ENCODE assay signal across 9 cellular contexts in genomic region chr19:42286349-42287016, GRCh38. TPM values are rescaled to one million over a fixed set of nuclear protein-coding genes. Genes with fewer than 3 reads are reported as not detected.
DNase-seq lines count a peak whose midpoint lies in the region; ATAC-seq and TF ChIP-seq lines count a peak whose summit lies in the region.
"Had no signal": no experiment of that assay in that cellular context is flagged by ENCODE, and none has a peak within 500 bp of the region (broad histone marks: within the 10 kb centered on the region; RNA-seq: fewer than 3 reads in every experiment).

No MANE protein-coding gene starts in this region.

- no peak for DNase-seq in DND-41
- DNase-seq in Peyer's patch: no peak
- peak; percentile 42 to 52 for DNase-seq in fibroblast of lung (ENCODE audit: low read depth in 2 of 2)
- DNase-seq in superior temporal gyrus (ENCODE audit: extremely low spot score): no peak
- DNase-seq in foreskin keratinocyte: no peak
- DNase-seq in GM19240 (ENCODE audit: insufficient read length, low spot score): no peak
- DNase-seq: NCI-H2171 treated with DMSO at 0.1 percent for 48 hours had no signal

- H3K4me1 ChIP-seq in DND-41 (ENCODE audit: insufficient read depth, low read length) (peaks cover 40% of the 10 kb centered on the region), Peyer's patch (peaks cover 6 to 53% (median 31%) of the 10 kb centered on the region in 4 donors), fibroblast of lung (ENCODE audit: control insufficient read depth, extremely low read depth, insufficient read depth, low read length) (peaks cover 35% of the 10 kb centered on the region), rectal smooth muscle tissue (ENCODE audit: control insufficient read depth, insufficient read depth, low read length) (peaks cover 33% of the 10 kb centered on the region), foreskin keratinocyte (peaks cover 5% of the 10 kb centered on the region)

- ATAC-seq in DND-41 (ENCODE audit: insufficient read depth, low read depth): no peak
- no peak for ATAC-seq in foreskin keratinocyte
- no peak for ATAC-seq in GM21528 (IDR thresholded peaks at IDR 0.05; ENCODE audit: low FRiP score, unreplicated experiment)

- no peak overlapping the region for H2AFZ ChIP-seq in DND-41 (ENCODE audit: low read depth, low read length)
- H2AFZ ChIP-seq in fibroblast of lung (ENCODE audit: low read length): no peak overlapping the region

- peaks cover 48% of the 10 kb centered on the region for H4K20me1 ChIP-seq in DND-41 (ENCODE audit: insufficient read depth, low read length)
- H4K20me1 ChIP-seq in fibroblast of lung (ENCODE audit: control insufficient read depth, extremely low read depth, insufficient read depth, low read length): no peaks in the 10 kb centered on the region

- H3K36me3 ChIP-seq in DND-41 (ENCODE audit: insufficient read depth, low read length): peaks cover 55% of the 10 kb centered on the region
- peaks cover 0 to 49% (median 0%) of the 10 kb centered on the region in 3 donors for H3K36me3 ChIP-seq in Peyer's patch
- H3K36me3 ChIP-seq in fibroblast of lung (ENCODE audit: control insufficient read depth, insufficient read depth, low read length): peaks cover 36% of the 10 kb centered on the region
- H3K36me3 ChIP-seq in rectal smooth muscle tissue (ENCODE audit: control insufficient read depth, insufficient read depth, low read length): peaks cover 33% of the 10 kb centered on the region

- TF ChIP-seq CTCF in DND-41 (IDR thresholded peaks at IDR 0.05; ENCODE audit: borderline replicate concordance, extremely low read depth, low read length, poor library complexity, severe bottlenecking) (no peak), Peyer's patch (IDR thresholded peaks at IDR 0.05) (no peak), fibroblast of lung (conservative IDR thresholded peaks at IDR 0.05 in 1 of 2, IDR thresholded peaks at IDR 0.05 in 1 of 2; ENCODE audit: low read depth in 1 of 2, low read length in 2 of 2) (no peak), foreskin keratinocyte (conservative IDR thresholded peaks at IDR 0.05) (no peak)

- H3K27ac ChIP-seq in DND-41 (ENCODE audit: low read length) (peak overlapping the region; percentile 77; the same call in 1 of the 2 replicates), Peyer's patch (peak overlapping the region; percentile 20 to 96 (median 34)), fibroblast of lung (ENCODE audit: insufficient read depth, low read length) (peak overlapping the region; percentile 36), rectal smooth muscle tissue (ENCODE audit: low read depth, low read length) (peak overlapping the region; percentile 77), foreskin keratinocyte (no peak overlapping the region)

- H3K4me2 ChIP-seq in DND-41 (ENCODE audit: insufficient read depth, low read length) (peak overlapping the region; percentile 36; the same call in 1 of the 2 replicates), fibroblast of lung (ENCODE audit: extremely low read depth, insufficient read depth, low read length) (peak overlapping the region; percentile 99)

- H3K9me3 ChIP-seq in DND-41 (ENCODE audit: insufficient read depth, low read length, severe bottlenecking) (no peaks in the 10 kb centered on the region), Peyer's patch (no peaks in the 10 kb centered on the region), fibroblast of lung (ENCODE audit: control insufficient read depth, insufficient read depth, low read depth, low read length) (no peaks in the 10 kb centered on the region)

- H3K4me3 ChIP-seq in DND-41 (ENCODE audit: low read depth in 1 of 2, low read length in 2 of 2): no peak overlapping the region
- H3K4me3 ChIP-seq in Peyer's patch: no peak overlapping the region
- H3K4me3 ChIP-seq in fibroblast of lung (replicated peaks in 1 of 4; ENCODE audit: control extremely low read depth in 1 of 4, insufficient read depth in 1 of 4, low read depth in 3 of 4, low read length in 4 of 4): peak overlapping the region in 2 of 4 experiments; percentile 5 to 80
- H3K4me3 ChIP-seq in rectal smooth muscle tissue (ENCODE audit: low read length): peak overlapping the region; percentile 79

- H3K27me3 ChIP-seq in DND-41 (ENCODE audit: insufficient read depth, low read length, poor library complexity) (no peaks in the 10 kb centered on the region), Peyer's patch (no peaks in the 10 kb centered on the region), fibroblast of lung (ENCODE audit: control insufficient read depth, insufficient read depth, low read length) (no peaks in the 10 kb centered on the region), rectal smooth muscle tissue (ENCODE audit: control insufficient read depth, insufficient read depth, low read length) (no peaks in the 10 kb centered on the region), foreskin keratinocyte (no peaks in the 10 kb centered on the region)

- no peak for TF ChIP-seq POLR2A in Peyer's patch (IDR thresholded peaks at IDR 0.05)

- H3K9ac ChIP-seq in DND-41 (ENCODE audit: low read depth, low read length): peak overlapping the region; percentile 85; the same call in 1 of the 2 replicates
- H3K9ac ChIP-seq in fibroblast of lung (ENCODE audit: insufficient read depth, low read length): no peak overlapping the region
- H3K9ac ChIP-seq in rectal smooth muscle tissue (ENCODE audit: low read length): no peak overlapping the region

- H3K79me2 ChIP-seq in DND-41 (ENCODE audit: insufficient read depth, low read length): peaks cover 30% of the 10 kb centered on the region
- H3K79me2 ChIP-seq in fibroblast of lung (ENCODE audit: control insufficient read depth, insufficient read depth, low read length): peaks cover 32% of the 10 kb centered on the region

RNA-seq across cellular contexts. Expression of gene PRR19, which starts 15.4 kb away (rescaled TPM):
- total RNA-seq in Peyer's patch (1 to 10 TPM in 2 of 4 donors, not detected in 2; 1.1 TPM), fibroblast of lung (0.17 and 0.26 TPM in 2 replicates), foreskin keratinocyte (1.4 and 1.5 TPM in 2 replicates)
- polyA plus RNA-seq in fibroblast of lung (0.39 and 0.54 TPM in 2 replicates), foreskin keratinocyte (2.3 TPM in 2 replicates)
- polyA plus RNA-seq in fibroblast of lung (2012): 1.5 and 1.6 TPM in 2 replicates
- polyA minus RNA-seq in fibroblast of lung (ENCODE audit: low replicate concordance): 0.48 and 4.3 TPM in 2 replicates

RNA-seq across cellular contexts. Expression of gene PAFAH1B3, which starts 15.9 kb away (rescaled TPM):
- total RNA-seq in Peyer's patch: 10 to 100 TPM in 2 of 4 donors, 1 to 10 TPM in 2; 8.6 to 42.1 (median 10.2) TPM
- total RNA-seq in fibroblast of lung: 25.9 and 32.1 TPM in 2 replicates
- polyA plus RNA-seq in fibroblast of lung: 20.1 and 34.1 TPM in 2 replicates
- polyA plus RNA-seq in fibroblast of lung (2012): 25.4 and 52.0 TPM in 2 replicates
- polyA minus RNA-seq in fibroblast of lung (ENCODE audit: low replicate concordance): 79.3 and 108 TPM in 2 replicates
- 71.9 and 82.9 TPM in 2 replicates for total RNA-seq in foreskin keratinocyte
- polyA plus RNA-seq in foreskin keratinocyte: 106 and 121 TPM in 2 replicates

RNA-seq across cellular contexts. Expression of gene CIC, which starts 17.4 kb away (rescaled TPM):
- total RNA-seq in Peyer's patch (10 to 100 TPM; 40.5 to 72.8 (median 67.2) TPM), fibroblast of lung (16.7 and 23.6 TPM in 2 replicates), foreskin keratinocyte (37.4 and 40.7 TPM in 2 replicates)
- polyA plus RNA-seq in fibroblast of lung (8.5 and 14.5 TPM in 2 replicates), foreskin keratinocyte (32.2 and 36.1 TPM in 2 replicates)
- 32.9 and 41.3 TPM in 2 replicates for polyA plus RNA-seq in fibroblast of lung (2012)
- polyA minus RNA-seq in fibroblast of lung (ENCODE audit: low replicate concordance): 36.6 and 51.1 TPM in 2 replicates

RNA-seq across cellular contexts. Expression of gene TMEM145, which starts 26.6 kb away (rescaled TPM):
- total RNA-seq in Peyer's patch: not detected
- total RNA-seq in fibroblast of lung: 0.83 TPM in 1 of 2 replicates, not detected in the other
- 0.05 and 0.20 TPM in 2 replicates for polyA plus RNA-seq in fibroblast of lung
- 0.14 and 0.17 TPM in 2 replicates for polyA plus RNA-seq in fibroblast of lung (2012)
- not detected in 2 replicates for polyA minus RNA-seq in fibroblast of lung (ENCODE audit: low replicate concordance)
- not detected in 2 replicates for total RNA-seq in foreskin keratinocyte
- 0.04 TPM in 1 of 2 replicates, not detected in the other for polyA plus RNA-seq in foreskin keratinocyte

RNA-seq across cellular contexts. Expression of gene ERF, which starts 31.6 kb away (rescaled TPM):
- total RNA-seq in Peyer's patch: 10 to 100 TPM; 13.2 to 85.4 (median 49.3) TPM
- 13.2 and 14.1 TPM in 2 replicates for total RNA-seq in fibroblast of lung
- polyA plus RNA-seq in fibroblast of lung: 35.3 and 36.3 TPM in 2 replicates
- 37.5 and 44.0 TPM in 2 replicates for polyA plus RNA-seq in fibroblast of lung (2012)
- polyA minus RNA-seq in fibroblast of lung (ENCODE audit: low replicate concordance): 36.3 and 46.2 TPM in 2 replicates
- 83.9 and 91.9 TPM in 2 replicates for total RNA-seq in foreskin keratinocyte
- polyA plus RNA-seq in foreskin keratinocyte: 87.6 and 96.7 TPM in 2 replicates

Comparison
In these comparisons a context has a peak if more than half of its experiments do, and no peak if none do; other contexts are left out.
1. DNase-seq: peak in fibroblast of lung (2 of 2); none in DND-41 (single experiment), Peyer's patch (0 of 3), superior temporal gyrus (single experiment), foreskin keratinocyte (0 of 2) and GM19240 (single experiment).